8 cellular contexts compared by ENCODE assay signal in genomic region chr19:45376045-45376724, GRCh38. TPM values are rescaled to one million over a fixed set of nuclear protein-coding genes. Genes with fewer than 3 reads are reported as not detected.
DNase-seq lines count a peak whose midpoint lies in the region; ATAC-seq and TF ChIP-seq lines count a peak whose summit lies in the region.

No MANE protein-coding gene starts in this region.

- no peak overlapping the region for H3K9ac ChIP-seq in H9 (ENCODE audit: extremely low read depth, insufficient read length, low read length)

- H3K79me2 ChIP-seq in H9 (ENCODE audit: insufficient read depth, low read length), result no peaks in the 10 kb centered on the region

- no peak overlapping the region for H4K8ac ChIP-seq in H9 (replicated peaks; ENCODE audit: insufficient read length, low read depth, low read length)

- no peaks in the 10 kb centered on the region for H3K23me2 ChIP-seq in H9 (ENCODE audit: insufficient read length, low read depth, low read length, poor library complexity, severe bottlenecking)

- H2BK12ac ChIP-seq in H9 (ENCODE audit: insufficient read length, low read depth, low read length), result no peak overlapping the region

- H3K9me3 ChIP-seq in H9 (ENCODE audit: control insufficient read depth, low read depth, low read length) (no peaks in the 10 kb centered on the region), right atrium auricular region (no peaks in the 10 kb centered on the region), sigmoid colon (no peaks in the 10 kb centered on the region)

- H3K4me2 ChIP-seq in H9 (ENCODE audit: insufficient read depth, insufficient read length, low read length), result no peak overlapping the region

- H3K27me3 Mint-ChIP-seq in H9 (ENCODE audit: low read depth), result no peaks in the 10 kb centered on the region
- H3K27me3 Mint-ChIP-seq in activated T-helper 17 cell treated with anti-CD3 and anti-CD28 coated beads, Interleukin-2, amount 50 U/mL, for 72 hours, result no peaks in the 10 kb centered on the region
- H3K27me3 Mint-ChIP-seq in CD14-positive monocyte (ENCODE audit: low read depth in 3 of 3), result peaks cover 2 to 11% (median 6%) of the 10 kb centered on the region in 3 donors
- H3K27me3 Mint-ChIP-seq in activated naive CD4-positive, alpha-beta T cell treated with anti-CD3 and anti-CD28 coated beads for 36 hours (ENCODE audit: low read depth), result no peaks in the 10 kb centered on the region

- H3K14ac ChIP-seq in H9 (ENCODE audit: insufficient read depth, low read length), result no peak overlapping the region

- ATAC-seq in activated T-helper 17 cell treated with anti-CD3 and anti-CD28 coated beads, Interleukin-2, amount 50 U/mL, for 72 hours (replicated peaks), result no peak
- ATAC-seq in GM18907 (IDR thresholded peaks at IDR 0.05; ENCODE audit: unreplicated experiment), result no peak

- H3K4me3 ChIP-seq in right atrium auricular region, result no peak overlapping the region
- no peak overlapping the region for H3K4me3 ChIP-seq in sigmoid colon

- peak overlapping the region in 1 of 2 experiments; percentile 50; a peak in 2 of 5 replicates for H3K4me3 Mint-ChIP-seq in H9
- peak overlapping the region; percentile 15 for H3K4me3 Mint-ChIP-seq in activated T-helper 17 cell treated with anti-CD3 and anti-CD28 coated beads, Interleukin-2, amount 50 U/mL, for 72 hours
- no peak overlapping the region for H3K4me3 Mint-ChIP-seq in CD14-positive monocyte
- H3K4me3 Mint-ChIP-seq in activated naive CD4-positive, alpha-beta T cell treated with anti-CD3 and anti-CD28 coated beads for 36 hours, result no peak overlapping the region

- no peak overlapping the region for H3T11ph ChIP-seq in H9 (ENCODE audit: low read length)

- peaks cover 11 to 32% of the 10 kb centered on the region in 2 experiments for H3K4me1 Mint-ChIP-seq in H9
- H3K4me1 Mint-ChIP-seq in activated T-helper 17 cell treated with anti-CD3 and anti-CD28 coated beads, Interleukin-2, amount 50 U/mL, for 72 hours, result no peaks in the 10 kb centered on the region
- peaks cover 17% of the 10 kb centered on the region for H3K4me1 Mint-ChIP-seq in CD14-positive monocyte
- H3K4me1 Mint-ChIP-seq in activated naive CD4-positive, alpha-beta T cell treated with anti-CD3 and anti-CD28 coated beads for 36 hours (ENCODE audit: low read depth), result no peaks in the 10 kb centered on the region

- no CpG with 5 or more reads among the region's 13 CpGs for WGBS in H9 (ENCODE audit: extremely low coverage, insufficient read length, low lambda C conversion rate)
- 70 to 78% methylated on average over 13 of the region's 13 CpGs for WGBS in sigmoid colon, 2 donors

- H2BK5ac ChIP-seq in H9 (ENCODE audit: insufficient read length, low read length), result no peak overlapping the region

- H3K9me3 Mint-ChIP-seq in H9, result no peaks in the 10 kb centered on the region
- H3K9me3 Mint-ChIP-seq in activated T-helper 17 cell treated with anti-CD3 and anti-CD28 coated beads, Interleukin-2, amount 50 U/mL, for 72 hours, result no peaks in the 10 kb centered on the region
- H3K9me3 Mint-ChIP-seq in CD14-positive monocyte, result peaks cover 0 to 5% (median 0%) of the 10 kb centered on the region in 7 donors
- H3K9me3 Mint-ChIP-seq in activated naive CD4-positive, alpha-beta T cell treated with anti-CD3 and anti-CD28 coated beads for 36 hours, result no peaks in the 10 kb centered on the region

- peaks cover 1% of the 10 kb centered on the region for H3K36me3 ChIP-seq in right atrium auricular region
- no peaks in the 10 kb centered on the region for H3K36me3 ChIP-seq in sigmoid colon

- H2BK20ac ChIP-seq in H9 (ENCODE audit: low read depth, low read length, poor library complexity, severe bottlenecking), result no peak overlapping the region

- H2AK5ac ChIP-seq in H9 (ENCODE audit: insufficient read length, low read length), result no peak overlapping the region

- no peak overlapping the region for H2BK15ac ChIP-seq in H9 (ENCODE audit: low read depth, low read length)

- H2AFZ ChIP-seq in H9 (ENCODE audit: low read length), result no peak overlapping the region

- TF ChIP-seq EP300 in sigmoid colon (IDR thresholded peaks at IDR 0.05), result no peak

- H3K27ac ChIP-seq in H9 (ENCODE audit: insufficient read length, low read depth, low read length), result peak overlapping the region; percentile 29
- H3K27ac ChIP-seq in right atrium auricular region, result peak overlapping the region; percentile 35 to 61
- H3K27ac ChIP-seq in sigmoid colon, result peak overlapping the region in 1 of 4 donors; percentile 36

- no peak overlapping the region for H2BK120ac ChIP-seq in H9 (ENCODE audit: low read depth, low read length, poor library complexity, severe bottlenecking)

- no peak overlapping the region for H4K5ac ChIP-seq in H9 (ENCODE audit: insufficient read length, low read depth, low read length)

- H3K56ac ChIP-seq in H9 (ENCODE audit: insufficient read length, low read depth, low read length), result no peak overlapping the region

- H3K27me3 ChIP-seq in H9 (ENCODE audit: insufficient read depth, low read length) (no peaks in the 10 kb centered on the region), right atrium auricular region (no peaks in the 10 kb centered on the region), sigmoid colon (no peaks in the 10 kb centered on the region)

- TF ChIP-seq POLR2A in sigmoid colon (IDR thresholded peaks at IDR 0.05), result no peak

- no peaks in the 10 kb centered on the region for H4K20me1 ChIP-seq in H9 (ENCODE audit: control insufficient read depth, insufficient read depth, insufficient read length)

- intact Hi-C loops in sigmoid colon (cut with DNase I) (no loop called here), CD14-positive monocyte (cut with micrococcal nuclease) (no loop called here)
- intact Hi-C loops in activated naive CD4-positive, alpha-beta T cell treated with anti-CD3 and anti-CD28 coated beads for 36 hours (cut with micrococcal nuclease), result no loop called here

- H3K36me3 Mint-ChIP-seq in H9 (ENCODE audit: insufficient read depth in 1 of 3, low read depth in 3 of 3) (peaks cover 0 to 7% (median 3%) of the 10 kb centered on the region in 3 experiments; a peak in 2 of 7 replicates), CD14-positive monocyte (no peaks in the 10 kb centered on the region)
- no peaks in the 10 kb centered on the region for H3K36me3 Mint-ChIP-seq in activated T-helper 17 cell treated with anti-CD3 and anti-CD28 coated beads, Interleukin-2, amount 50 U/mL, for 72 hours (ENCODE audit: low read depth)
- H3K36me3 Mint-ChIP-seq in activated naive CD4-positive, alpha-beta T cell treated with anti-CD3 and anti-CD28 coated beads for 36 hours (ENCODE audit: low read depth), result no peaks in the 10 kb centered on the region

- no peak overlapping the region for H4K91ac ChIP-seq in H9 (ENCODE audit: insufficient read length, low read depth, low read length)

- no peaks in the 10 kb centered on the region for H3K4me1 ChIP-seq in H9 (ENCODE audit: insufficient read depth, low read length)
- H3K4me1 ChIP-seq in right atrium auricular region, result peaks cover 0 to 11% of the 10 kb centered on the region in 2 donors
- H3K4me1 ChIP-seq in sigmoid colon, result peaks cover 0 to 10% (median 2%) of the 10 kb centered on the region in 4 donors

- peak overlapping the region; percentile 83 to 98 (median 97) for H3K27ac Mint-ChIP-seq in H9
- H3K27ac Mint-ChIP-seq in activated T-helper 17 cell treated with anti-CD3 and anti-CD28 coated beads, Interleukin-2, amount 50 U/mL, for 72 hours, result no peak overlapping the region
- H3K27ac Mint-ChIP-seq in CD14-positive monocyte, result peak overlapping the region in 1 of 7 donors; percentile 61
- H3K27ac Mint-ChIP-seq in activated naive CD4-positive, alpha-beta T cell treated with anti-CD3 and anti-CD28 coated beads for 36 hours, result no peak overlapping the region

- DNase-seq in H9 (peak; percentile 77), right atrium auricular region (ENCODE audit: low spot score) (peak; percentile 72), sigmoid colon (peak; percentile 82), CD14-positive monocyte (ENCODE audit: low spot score) (no peak), NCI-H1417 treated with DMSO at 0.1 percent for 48 hours (lab: John Stamatoyannopoulos, UW) (no peak)
- DNase-seq in activated naive CD4-positive, alpha-beta T cell treated with anti-CD3 and anti-CD28 coated beads for 36 hours, result no peak

- TF ChIP-seq CTCF in H9 (conservative IDR thresholded peaks at IDR 0.05) (no peak), right atrium auricular region (IDR thresholded peaks at IDR 0.05) (no peak), sigmoid colon (IDR thresholded peaks at IDR 0.05) (no peak), CD14-positive monocyte (IDR thresholded peaks at IDR 0.05) (no peak)

- CTCF ChIA-PET in activated naive CD4-positive, alpha-beta T cell treated with anti-CD3 and anti-CD28 coated beads for 36 hours (lab: Charles Lee), result interaction anchor here (0.7 kb wide), 1 partner anchor 26 kb away, joined by 6 read pairs; no protein-coding TSS in a partner anchor

- no peak overlapping the region for H3K4ac ChIP-seq in H9 (ENCODE audit: low read depth, low read length)

- no peaks in the 10 kb centered on the region for H3K79me1 ChIP-seq in H9 (ENCODE audit: insufficient read depth, low read depth, low read length, poor library complexity, severe bottlenecking)

- no peak overlapping the region for H3K18ac ChIP-seq in H9 (ENCODE audit: insufficient read length, low read depth, low read length)

- H3K23ac ChIP-seq in H9 (ENCODE audit: insufficient read length, low read depth, low read length), result no peak overlapping the region

RNA-seq across cellular contexts. Expression of gene ERCC2, which starts 5.8 kb away (rescaled TPM):
- total RNA-seq in H9 (2021) (94.4 and 98.7 TPM in 2 replicates), right atrium auricular region (10 to 100 TPM in 1 of 2 donors, 1 to 10 TPM in 1; 8.6 to 11.2 TPM), sigmoid colon (10 to 100 TPM in 1 of 4 donors, 1 to 10 TPM in 3; 4.6 to 12.8 (median 9.8) TPM)
- total RNA-seq in activated T-helper 17 cell treated with anti-CD3 and anti-CD28 coated beads, Interleukin-2, amount 50 U/mL, for 72 hours, result 10 to 100 TPM; 15.9 to 31.6 TPM
- polyA plus RNA-seq in sigmoid colon (10 to 100 TPM in 1 of 3 donors, 1 to 10 TPM in 2; 4.2 to 12.9 (median 9.0) TPM), CD14-positive monocyte (1 to 10 TPM; 4.0 to 4.4 TPM)
- 10 to 100 TPM; 20.6 to 22.9 TPM for total RNA-seq in activated naive CD4-positive, alpha-beta T cell treated with anti-CD3 and anti-CD28 coated beads for 36 hours

RNA-seq across cellular contexts. Expression of gene PPP1R13L, which starts 28.7 kb away (rescaled TPM):
- total RNA-seq in H9 (2021) (40.4 and 42.6 TPM in 2 replicates), right atrium auricular region (100 to 1,000 TPM; 112 to 230 TPM), sigmoid colon (1 to 10 TPM; 5.8 to 9.4 (median 7.7) TPM)
- total RNA-seq in activated T-helper 17 cell treated with anti-CD3 and anti-CD28 coated beads, Interleukin-2, amount 50 U/mL, for 72 hours, result 10 to 100 TPM; 21.0 to 66.8 TPM
- polyA plus RNA-seq in sigmoid colon (10 to 100 TPM; 15.6 to 34.0 (median 18.0) TPM), CD14-positive monocyte (under 1 TPM; 0.18 to 0.45 TPM)
- 1 to 10 TPM; 4.0 to 4.8 TPM for total RNA-seq in activated naive CD4-positive, alpha-beta T cell treated with anti-CD3 and anti-CD28 coated beads for 36 hours

RNA-seq across cellular contexts. Expression of gene POLR1G, which starts 30.3 kb away (rescaled TPM):
- total RNA-seq in H9 (2021) (43.4 and 48.7 TPM in 2 replicates), right atrium auricular region (1 to 10 TPM; 5.5 to 5.6 TPM), sigmoid colon (1 to 10 TPM; 1.6 to 4.2 (median 3.8) TPM)
- total RNA-seq in activated T-helper 17 cell treated with anti-CD3 and anti-CD28 coated beads, Interleukin-2, amount 50 U/mL, for 72 hours, result 10 to 100 TPM; 11.2 to 23.6 TPM
- polyA plus RNA-seq in sigmoid colon (1 to 10 TPM; 1.2 to 5.6 (median 2.3) TPM), CD14-positive monocyte (1 to 10 TPM; 1.1 to 1.5 TPM)
- 1 to 10 TPM; 7.4 to 7.6 TPM for total RNA-seq in activated naive CD4-positive, alpha-beta T cell treated with anti-CD3 and anti-CD28 coated beads for 36 hours

RNA-seq across cellular contexts. Expression of gene KLC3, which starts 35.6 kb away (rescaled TPM):
- 3.8 and 4.8 TPM in 2 replicates for total RNA-seq in H9 (2021)
- total RNA-seq in activated T-helper 17 cell treated with anti-CD3 and anti-CD28 coated beads, Interleukin-2, amount 50 U/mL, for 72 hours, result under 1 TPM in 1 of 2 donors, not detected in 1; 0.24 TPM
- under 1 TPM in 1 of 2 donors, not detected in 1; 0.75 TPM for total RNA-seq in right atrium auricular region
- total RNA-seq in sigmoid colon, result not detected
- polyA plus RNA-seq in sigmoid colon, result under 1 TPM in 1 of 3 donors, not detected in 2; 0.09 TPM
- not detected for polyA plus RNA-seq in CD14-positive monocyte
- total RNA-seq in activated naive CD4-positive, alpha-beta T cell treated with anti-CD3 and anti-CD28 coated beads for 36 hours, result not detected

RNA-seq across cellular contexts. Expression of gene ERCC1, which starts 47.5 kb away (rescaled TPM):
- total RNA-seq in H9 (2021), result 62.4 and 66.7 TPM in 2 replicates
- total RNA-seq in activated T-helper 17 cell treated with anti-CD3 and anti-CD28 coated beads, Interleukin-2, amount 50 U/mL, for 72 hours, result 10 to 100 TPM; 27.6 to 33.2 TPM
- total RNA-seq in right atrium auricular region, result 100 to 1,000 TPM; 110 to 126 TPM
- total RNA-seq in sigmoid colon, result 10 to 100 TPM; 41.8 to 67.0 (median 64.4) TPM
- polyA plus RNA-seq in sigmoid colon, result 10 to 100 TPM; 27.3 to 31.8 (median 30.1) TPM
- polyA plus RNA-seq in CD14-positive monocyte, result 10 to 100 TPM; 62.2 to 74.6 TPM
- 10 to 100 TPM; 28.9 to 30.7 TPM for total RNA-seq in activated naive CD4-positive, alpha-beta T cell treated with anti-CD3 and anti-CD28 coated beads for 36 hours

Comparison
In these comparisons a context has a peak if more than half of its experiments do, and no peak if none do; other contexts are left out.
1. DNase-seq: peak in H9 (single experiment), right atrium auricular region (single experiment) and sigmoid colon (single experiment); none in CD14-positive monocyte (single experiment), NCI-H1417 treated with DMSO at 0.1 percent for 48 hours (single experiment) and activated naive CD4-positive, alpha-beta T cell treated with anti-CD3 and anti-CD28 coated beads for 36 hours (single experiment).
2. H3K27ac Mint-ChIP-seq: peak in H9 (3 of 3); none in activated T-helper 17 cell treated with anti-CD3 and anti-CD28 coated beads, Interleukin-2, amount 50 U/mL, for 72 hours (single experiment) and activated naive CD4-positive, alpha-beta T cell treated with anti-CD3 and anti-CD28 coated beads for 36 hours (single experiment).